8 cellular contexts compared by ENCODE assay signal in genomic region chr12:11553871-11554533, GRCh38.
DNase-seq lines count a peak whose midpoint lies in the region; ATAC-seq, FAIRE-seq and TF ChIP-seq lines count a peak whose summit lies in the region.

No MANE protein-coding gene starts in this region.

- FAIRE-seq in GM12892 (lab: Jason Lieb, UNC) (peak; percentile 83), urothelium cell line (lab: Jason Lieb, UNC) (peak; percentile 90)

- no peaks in the 10 kb centered on the region for H3K4me1 ChIP-seq in endocrine pancreas (ENCODE audit: control insufficient read depth, insufficient read depth, low read length)

- H3K9me3 ChIP-seq in endocrine pancreas (ENCODE audit: control insufficient read depth, low read length) = no peaks in the 10 kb centered on the region

- H3K36me3 ChIP-seq in endocrine pancreas (ENCODE audit: control insufficient read depth, insufficient read depth, low read length) = no peaks in the 10 kb centered on the region

- DNase-seq in AG09319 (ENCODE audit: extremely low read depth, low read depth) (peak; percentile 20), GM12892 (ENCODE audit: insufficient read length) (peak; percentile 38), NCI-H226 (peak; percentile 33), midbrain (lab: John Stamatoyannopoulos, UW) (peak; percentile 51), urothelium cell line (ENCODE audit: low spot score) (peak; percentile 85)

- H3K27ac ChIP-seq in VCaP = no peak overlapping the region

- no peak overlapping the region for H3K4me3 ChIP-seq in endocrine pancreas (ENCODE audit: control insufficient read depth, insufficient read depth, low read length)

- no peak for TF ChIP-seq POLR2A in GM12892 (IDR thresholded peaks at IDR 0.05; ENCODE audit: low read depth, low read length)

- ATAC-seq in HG03066 (IDR thresholded peaks at IDR 0.05; ENCODE audit: low read depth, unreplicated experiment) = peak; percentile 69

- peak overlapping the region; percentile 35 for H3K9ac ChIP-seq in endocrine pancreas (ENCODE audit: control insufficient read depth, insufficient read depth, low read length)

- no peaks in the 10 kb centered on the region for H3K27me3 ChIP-seq in endocrine pancreas (ENCODE audit: control insufficient read depth, insufficient read depth, low read length)

- TF ChIP-seq CTCF in AG09319 (IDR thresholded peaks at IDR 0.05; ENCODE audit: low read depth, low read length) = peak; percentile 65
- peak; percentile 85 for TF ChIP-seq CTCF in VCaP (conservative IDR thresholded peaks at IDR 0.05)

Comparison
In these comparisons a context has a peak if more than half of its experiments do, and no peak if none do; other contexts are left out.
1. DNase-seq: peak in every context shown above with its lines; median percentile 85 in urothelium cell line; 51 in midbrain; 38 in GM12892; 33 in NCI-H226; 20 in AG09319.